In genomic region chr11:120217941-120218694, GRCh38 we compare ENCODE assay signal across 15 cellular contexts.
DNase-seq lines count a peak whose midpoint lies in the region; ATAC-seq and FAIRE-seq lines count a peak whose summit lies in the region.
"Had no signal": no experiment of that assay in that cellular context is flagged by ENCODE, and none has a peak within 500 bp of the region (broad histone marks: within the 10 kb centered on the region; RNA-seq: fewer than 3 reads in every experiment).

No MANE protein-coding gene starts in this region.

- H3K27ac ChIP-seq in BLaER1: 0 out of 2 replicates have a peak overlapping the region, but pooled peaks have one; percentile 18
- H3K27ac ChIP-seq: left lung, upper lobe of right lung had no signal

- ATAC-seq in GM19452 (IDR thresholded peaks at IDR 0.05; ENCODE audit: unreplicated experiment): no peak
- ATAC-seq: left lung, upper lobe of right lung had no signal

- H3K36me3 ChIP-seq in BLaER1: peaks cover 31% of the 10 kb centered on the region
- H3K36me3 ChIP-seq: left lung, upper lobe of right lung had no signal

- no peaks in the 10 kb centered on the region for H3K27me3 ChIP-seq in BLaER1
- H3K27me3 ChIP-seq: left lung, upper lobe of right lung had no signal

- no peaks in the 10 kb centered on the region for H3K4me1 ChIP-seq in BLaER1
- H3K4me1 ChIP-seq: left lung, upper lobe of right lung had no signal

- H3K4me3 ChIP-seq in BLaER1: no peak overlapping the region
- H3K4me3 ChIP-seq: left lung, upper lobe of right lung had no signal

- no peaks in the 10 kb centered on the region for H3K9me3 ChIP-seq in BLaER1
- H3K9me3 ChIP-seq: left lung, upper lobe of right lung had no signal

- DNase-seq in anterior cingulate cortex (lab: John Stamatoyannopoulos, UW): peak in 38 of 58 donors; percentile 11 to 81 (median 59)
- peak; percentile 46 to 54 for DNase-seq in hippocampal formation (lab: John Stamatoyannopoulos, UW)
- DNase-seq in posterior cingulate gyrus: peak in 9 of 10 donors; percentile 36 to 94 (median 66)
- DNase-seq in EL: no peak
- DNase-seq in NCI-H2227 treated with DMSO at 0.1 percent for 48 hours (lab: John Stamatoyannopoulos, UW): no peak
- DNase-seq in RCC 7860 (ENCODE audit: low spot score): no peak
- DNase-seq: central memory CD4-positive, alpha-beta T cell; DMS 273 treated with DMSO at 0.1 percent for 48 hours; left lung; NCI-H1105 treated with DMSO at 0.1 percent for 48 hours; NCI-H82; upper lobe of right lung had no signal

- peaks cover 48% of the 10 kb centered on the region for H4K20me1 ChIP-seq in BLaER1

- intact Hi-C loops in posterior cingulate gyrus (cut with DNase I): no loop called here

- H3K4me2 ChIP-seq in BLaER1: no peak overlapping the region

- H3K9ac ChIP-seq in BLaER1: no peak overlapping the region

- no peak for FAIRE-seq in RCC 7860 (lab: Jason Lieb, UNC)
- FAIRE-seq: H54 had no signal

Comparison
In these comparisons a context has a peak if more than half of its experiments do, and no peak if none do; other contexts are left out.
1. DNase-seq: peak in anterior cingulate cortex (38 of 58), hippocampal formation (2 of 2) and posterior cingulate gyrus (9 of 10); none in EL (single experiment), NCI-H2227 treated with DMSO at 0.1 percent for 48 hours (single experiment) and RCC 7860 (single experiment).